Comparison of ENCODE assay signal across 12 cellular contexts in the genomic region with DNA sequence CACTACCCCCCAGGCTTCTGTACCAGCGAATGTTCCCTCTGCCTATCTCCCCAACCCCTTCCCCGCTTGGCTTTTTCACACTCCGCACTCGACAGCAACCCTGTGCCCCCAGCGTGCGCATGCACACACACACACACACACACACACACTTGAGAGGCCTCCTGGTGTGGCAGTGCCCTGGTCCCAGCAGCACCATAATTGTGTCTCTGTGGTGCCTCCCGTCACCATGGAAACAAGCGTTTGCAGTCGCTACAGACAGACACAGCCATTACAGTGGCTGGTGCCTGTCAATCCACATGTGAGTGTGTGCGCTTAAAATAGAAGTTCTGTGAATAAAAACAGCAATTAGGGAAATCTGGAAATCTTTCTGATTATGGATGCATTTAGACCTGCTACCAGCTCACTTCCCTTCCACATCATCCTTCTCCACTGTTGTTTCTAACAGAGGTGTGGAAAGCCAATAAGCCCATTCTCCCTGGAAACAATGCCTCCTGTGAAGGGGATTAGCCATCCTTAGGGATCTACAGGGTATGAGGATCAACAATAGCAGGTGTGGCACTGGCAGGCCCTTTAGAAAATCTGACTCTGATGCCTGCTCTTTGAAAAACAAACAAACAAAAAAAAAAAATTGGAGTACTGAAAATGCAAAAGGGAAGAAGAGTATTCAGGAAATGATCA.
DNase-seq lines count a peak whose midpoint lies in the region; ATAC-seq and TF ChIP-seq lines count a peak whose summit lies in the region.
"Had no signal": no experiment of that assay in that cellular context is flagged by ENCODE, and none has a peak within 500 bp of the region (broad histone marks: within the 10 kb centered on the region; RNA-seq: fewer than 3 reads in every experiment).

No MANE protein-coding gene starts in this region.

- no peak overlapping the region for H3K27ac ChIP-seq in suprapubic skin
- H3K27ac ChIP-seq: RWPE1, thoracic aorta had no signal

- TF ChIP-seq CTCF in suprapubic skin (IDR thresholded peaks at IDR 0.05), result no peak

- no peak for TF ChIP-seq EP300 in suprapubic skin (IDR thresholded peaks at IDR 0.05)

- no peak for ATAC-seq in HG02610 (IDR thresholded peaks at IDR 0.05; ENCODE audit: unreplicated experiment)
- ATAC-seq: CD8-positive, alpha-beta T cell had no signal

- no peaks in the 10 kb centered on the region for H3K27me3 ChIP-seq in suprapubic skin

- DNase-seq in ELF-1 (ENCODE audit: low read depth, low spot score), result peak; percentile 27
- DNase-seq in NCI-H146 treated with DMSO at 0.1 percent for 48 hours (lab: John Stamatoyannopoulos, UW; ENCODE audit: unreplicated experiment), result peak; percentile 92
- peak; percentile 35 to 76 for DNase-seq in SHP77 (lab: John Stamatoyannopoulos, UW)
- DNase-seq in myocyte (ENCODE audit: low read depth), result peak; percentile 33
- DNase-seq in activated gamma-delta T cell (lab: John Stamatoyannopoulos, UW), result no peak
- no peak for DNase-seq in suprapubic skin (ENCODE audit: low spot score in 2 of 2)
- DNase-seq in activated CD8-positive, alpha-beta memory T cell treated with anti-CD3 and anti-CD28 coated beads, Interleukin-2, amount 50 U/mL, for 48 hours, result no peak
- DNase-seq: CD8-positive, alpha-beta T cell; kidney had no signal

- 58% methylated on average over 10 of the region's 10 CpGs for WGBS in suprapubic skin

- no peaks in the 10 kb centered on the region for H3K9me3 ChIP-seq in suprapubic skin
- H3K9me3 ChIP-seq: thoracic aorta had no signal

- H3K36me3 ChIP-seq in suprapubic skin, result no peaks in the 10 kb centered on the region
- H3K36me3 ChIP-seq: thoracic aorta had no signal

- H3K4me3 ChIP-seq in suprapubic skin, result no peak overlapping the region
- H3K4me3 ChIP-seq: thoracic aorta had no signal

- no peaks in the 10 kb centered on the region for H3K4me1 ChIP-seq in suprapubic skin

- TF ChIP-seq POLR2A in suprapubic skin (IDR thresholded peaks at IDR 0.05), result no peak

Comparison
In these comparisons a context has a peak if more than half of its experiments do, and no peak if none do; other contexts are left out.
1. DNase-seq: peak in ELF-1 (single experiment), NCI-H146 treated with DMSO at 0.1 percent for 48 hours (single experiment), SHP77 (2 of 2) and myocyte (single experiment); none in activated gamma-delta T cell (single experiment), suprapubic skin (0 of 2) and activated CD8-positive, alpha-beta memory T cell treated with anti-CD3 and anti-CD28 coated beads, Interleukin-2, amount 50 U/mL, for 48 hours (single experiment).